27 cellular contexts compared by ENCODE assay signal in the genomic region with DNA sequence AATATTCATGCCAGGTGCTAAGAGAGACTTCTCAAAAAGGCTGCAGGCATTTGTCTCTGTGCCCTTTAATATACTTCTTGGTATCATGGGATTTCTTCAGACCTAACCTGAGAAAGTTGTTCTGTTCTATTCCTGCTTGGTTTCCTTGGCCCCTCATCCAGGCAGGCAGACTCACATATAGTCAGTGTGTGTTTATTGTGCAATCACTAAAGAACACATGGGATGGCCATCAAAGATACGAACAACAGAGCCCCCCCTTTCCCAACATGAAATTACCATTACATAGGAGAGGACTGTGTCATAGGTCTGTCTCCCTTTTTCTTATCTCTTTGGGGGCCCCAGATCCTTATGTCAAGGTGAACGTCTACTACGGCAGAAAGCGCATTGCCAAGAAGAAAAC.
"Had no signal": no experiment of that assay in that cellular context is flagged by ENCODE, and none has a peak within 500 bp of the region (broad histone marks: within the 10 kb centered on the region; RNA-seq: fewer than 3 reads in every experiment).

No MANE protein-coding gene starts in this region.

- ATAC-seq: left colon; left lung; natural killer cell; sciatic nerve; stimulated activated naive B cell treated with anti-CD40 and anti-IgM and Interleukin-4, amounts not matched to agents 10 μg/mL and 1 μg/mL and 100 μg/mL, for 72 hours; stimulated activated naive CD8-positive, alpha-beta T cell treated with anti-CD3 and anti-CD28 coated beads, Interleukin-15, Interleukin-2, amounts not matched to agents 100 U/mL and 50 U/mL, for 24 hours had no signal

- H3K4me1 ChIP-seq: left lung, right atrium auricular region, stomach, thyroid gland, upper lobe of left lung, vagina had no signal

- DNase-seq: hypothalamus; immature natural killer cell; kidney; left colon; left lung; mesendoderm; naive B cell; natural killer cell; nephron progenitor cell; ovary; stimulated activated CD4-positive, alpha-beta T cell treated with anti-CD3 and anti-CD28 coated beads, Interleukin-12 subunit alpha, Interleukin-12 subunit beta, amount 100 ng/mL, for 4 hours; stimulated activated CD4-positive, alpha-beta T cell treated with anti-CD3 and anti-CD28 coated beads, Interleukin-15, amount 100 ng/mL, for 24 hours; stimulated activated CD4-positive, alpha-beta T cell treated with anti-CD3 and anti-CD28 coated beads, Interleukin-2, amount 100 ng/mL, for 24 hours; stimulated activated CD4-positive, alpha-beta T cell treated with anti-CD3 and anti-CD28 coated beads, Interleukin-4, amount 100 ng/mL, for 1 hour; stimulated activated naive B cell treated with anti-CD40 and anti-IgM and Interleukin-4, amounts not matched to agents 10 μg/mL and 1 μg/mL and 100 μg/mL, for 72 hours; stimulated activated naive CD8-positive, alpha-beta T cell treated with anti-CD3 and anti-CD28 coated beads, Interleukin-15, Interleukin-2, amounts not matched to agents 100 U/mL and 50 U/mL, for 24 hours; stomach; testis; thyroid gland; transverse colon; upper lobe of left lung had no signal

- H3K27me3 ChIP-seq: left lung, ovary, right atrium auricular region, stomach, testis, thyroid gland, transverse colon, upper lobe of left lung, vagina had no signal

- H3K36me3 ChIP-seq: left lung, ovary, thyroid gland, transverse colon had no signal

- H3K9me3 ChIP-seq: left lung, ovary, right atrium auricular region, stomach, testis, thyroid gland, transverse colon, upper lobe of left lung, vagina had no signal

- H3K27ac ChIP-seq: left lung, ovary, right atrium auricular region, skin epidermis, stomach, testis, thyroid gland, transverse colon, upper lobe of left lung, vagina had no signal

- FAIRE-seq: islet of Langerhans, kidney had no signal

- H3K4me3 ChIP-seq: left lung, lung, ovary, right atrium auricular region, skin epidermis, stomach, testis, thyroid gland, transverse colon, upper lobe of left lung, vagina had no signal
